ENCODE assay signal across 25 cellular contexts in the genomic region with DNA sequence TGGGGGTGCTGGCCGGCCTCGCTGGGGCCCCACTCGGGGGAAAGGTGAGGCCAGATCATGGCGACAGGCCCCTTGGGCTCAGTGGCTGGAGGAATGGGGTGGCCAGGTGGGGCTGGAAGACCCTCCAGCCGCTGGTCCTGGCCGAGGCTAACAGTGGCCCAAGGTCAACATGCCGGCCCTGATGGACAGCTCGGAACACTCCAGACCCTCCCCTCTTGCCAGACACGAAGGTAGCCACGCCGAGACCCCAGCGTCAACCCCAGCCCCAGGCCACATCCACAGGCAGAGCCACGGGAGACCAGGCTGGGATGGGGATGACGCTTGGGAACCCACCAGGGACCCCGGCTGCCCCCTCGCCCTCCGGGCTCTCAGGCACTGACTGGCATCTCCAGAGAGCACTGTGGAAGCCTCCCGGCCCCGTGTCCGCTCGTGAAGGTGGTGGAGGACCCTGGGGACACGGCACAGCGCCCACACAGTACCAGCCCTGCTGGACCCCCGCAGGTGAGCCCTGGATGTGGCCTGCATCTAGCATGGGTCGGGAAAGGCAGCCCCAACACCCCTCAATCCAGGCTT. TPM values are rescaled to one million over a fixed set of nuclear protein-coding genes. Genes with fewer than 3 reads are reported as not detected.
A peak's percentile ranks its signal among the peaks of the same experiment; 100 is the strongest.
DNase-seq lines count a peak whose midpoint lies in the region; ATAC-seq, FAIRE-seq and TF ChIP-seq lines count a peak whose summit lies in the region.
"Had no signal": no experiment of that assay in that cellular context is flagged by ENCODE, and none has a peak within 500 bp of the region (broad histone marks: within the 10 kb centered on the region; RNA-seq: fewer than 3 reads in every experiment).

No MANE protein-coding gene starts in this region.

- no peaks in the 10 kb centered on the region for H3K27me3 Mint-ChIP-seq in chondrocyte (ENCODE audit: low read depth)

- TF ChIP-seq CTCF in SK-N-SH (IDR thresholded peaks at IDR 0.05) (no peak), chondrocyte (IDR thresholded peaks at IDR 0.05) (no peak), HepG2 (CRISPR knock-in tag; IDR thresholded peaks at IDR 0.05) (no peak), smooth muscle cell (IDR thresholded peaks at IDR 0.05; ENCODE audit: borderline replicate concordance, insufficient read depth, poor library complexity, severe bottlenecking) (no peak), BE2C (IDR thresholded peaks at IDR 0.05; ENCODE audit: low read depth, low read length) (no peak)

- H3K36me3 ChIP-seq in SK-N-SH (replicated peaks in 1 of 2; ENCODE audit: control insufficient read depth in 1 of 2, insufficient read depth in 2 of 2, low read length in 1 of 2) (peaks cover 0 to 1% of the 10 kb centered on the region in 2 experiments), HepG2 (replicated peaks in 1 of 2; ENCODE audit: control insufficient read depth in 1 of 2, insufficient read depth in 2 of 2, low read length in 2 of 2) (no peaks in the 10 kb centered on the region), smooth muscle cell (ENCODE audit: low read depth) (no peaks in the 10 kb centered on the region), BE2C (no peaks in the 10 kb centered on the region)

- no peaks in the 10 kb centered on the region for H3K9me2 ChIP-seq in SK-N-SH

- ATAC-seq in SK-N-SH treated with all-trans-retinoic acid at 6 μM for 48 hours (peak; percentile 8; the same call in 2 of the 3 replicates), HepG2 (peak; percentile 15)

- H3K9me3 ChIP-seq in SK-N-SH (no peaks in the 10 kb centered on the region), HepG2 (ENCODE audit: low read length) (no peaks in the 10 kb centered on the region), smooth muscle cell (replicated peaks; ENCODE audit: low read depth) (no peaks in the 10 kb centered on the region), BE2C (no peaks in the 10 kb centered on the region)

- in situ Hi-C loops in HepG2 (cut with HindIII; ENCODE audit: extremely low pct_ligation_motif_present, low pct_unique_long_range_greater_than_20kb) = no loop called here

- FAIRE-seq in HepG2 (lab: Jason Lieb, UNC) = no peak
- FAIRE-seq: GM18507 had no signal

- no peaks in the 10 kb centered on the region for H4K20me1 ChIP-seq in SK-N-SH (ENCODE audit: insufficient read depth)
- no peaks in the 10 kb centered on the region for H4K20me1 ChIP-seq in HepG2 (ENCODE audit: insufficient read depth, low read length)
- H4K20me1 ChIP-seq in smooth muscle cell (ENCODE audit: low read depth) = peaks cover 23% of the 10 kb centered on the region

- H3K4me3 ChIP-seq in SK-N-SH (ENCODE audit: low read depth in 2 of 2, low read length in 1 of 2) (no peak overlapping the region), HepG2 (replicated peaks in 1 of 3; ENCODE audit: insufficient read depth in 1 of 3, low read depth in 2 of 3, low read length in 3 of 3) (no peak overlapping the region), smooth muscle cell (no peak overlapping the region), BE2C (ENCODE audit: low read depth, low read length) (no peak overlapping the region)

- no peak overlapping the region for H2AFZ ChIP-seq in SK-N-SH (ENCODE audit: low read depth)
- H2AFZ ChIP-seq in HepG2 (ENCODE audit: low read length) = no peak overlapping the region
- no peak overlapping the region for H2AFZ ChIP-seq in smooth muscle cell (ENCODE audit: low read depth)

- no peak overlapping the region for H3K4me3 Mint-ChIP-seq in chondrocyte (ENCODE audit: unreplicated experiment)
- H3K4me3 Mint-ChIP-seq: CD8-positive, alpha-beta memory T cell had no signal

- TF ChIP-seq EP300 in SK-N-SH (IDR thresholded peaks at IDR 0.05; ENCODE audit: borderline replicate concordance in 1 of 2, low read depth in 1 of 2, low read length in 1 of 2) (no peak), HepG2 (IDR thresholded peaks at IDR 0.05; ENCODE audit: low read depth in 2 of 2, low read length in 2 of 2) (no peak), HepG2 (CRISPR knock-in tag; IDR thresholded peaks at IDR 0.05; ENCODE audit: borderline replicate concordance) (no peak)

- H3F3A ChIP-seq in SK-N-SH (replicated peaks; ENCODE audit: insufficient read depth) (no peaks in the 10 kb centered on the region), smooth muscle cell (ENCODE audit: low read depth) (no peaks in the 10 kb centered on the region)

- intact Hi-C loops in HepG2 (cut with micrococcal nuclease; ENCODE audit: unreplicated experiment) = no loop called here

- H3K4me2 ChIP-seq in SK-N-SH (no peak overlapping the region), HepG2 (ENCODE audit: low read depth, low read length) (no peak overlapping the region), smooth muscle cell (peak overlapping the region; percentile 82)
- H3K4me2 ChIP-seq: KMS-11 had no signal

- peaks cover 3% of the 10 kb centered on the region for H3K4me1 Mint-ChIP-seq in chondrocyte (ENCODE audit: low read depth)

- no peak overlapping the region for H3K27ac ChIP-seq in SK-N-SH (ENCODE audit: low read depth in 2 of 2, low read length in 1 of 2)
- no peak overlapping the region for H3K27ac ChIP-seq in HepG2 (ENCODE audit: extremely low read length, insufficient read depth, low read length)
- H3K27ac ChIP-seq in smooth muscle cell (ENCODE audit: low read depth) = no peak overlapping the region
- H3K27ac ChIP-seq: 22Rv1, KMS-11, RWPE1 had no signal

- no peaks in the 10 kb centered on the region for H3K79me2 ChIP-seq in SK-N-SH (ENCODE audit: insufficient read depth)
- no peaks in the 10 kb centered on the region for H3K79me2 ChIP-seq in HepG2 (ENCODE audit: insufficient read depth, low read length)
- no peaks in the 10 kb centered on the region for H3K79me2 ChIP-seq in smooth muscle cell (ENCODE audit: low read depth)

- POLR2A ChIA-PET in SK-N-SH (lab: Yijun Ruan, JAX) = no interaction called here
- POLR2A ChIA-PET in HepG2 (lab: Yijun Ruan, JAX) = no interaction called here

- H3K27me3 ChIP-seq in SK-N-SH (ENCODE audit: insufficient read depth) (no peaks in the 10 kb centered on the region), HepG2 (ENCODE audit: control insufficient read depth in 1 of 2, insufficient read depth in 2 of 2, low read length in 2 of 2) (no peaks in the 10 kb centered on the region), smooth muscle cell (ENCODE audit: low read depth) (no peaks in the 10 kb centered on the region), BE2C (peaks cover 41% of the 10 kb centered on the region)

- no peak overlapping the region for H3K27ac Mint-ChIP-seq in chondrocyte (ENCODE audit: unreplicated experiment)

- CTCF ChIA-PET in SK-N-SH (lab: Yijun Ruan, JAX) (interaction anchor here (1.4 to 3.3 kb wide), 2 partner anchors 37 to 125 kb away, joined by 3 to 19 read pairs; no protein-coding TSS in a partner anchor), HepG2 (lab: Yijun Ruan, JAX; ENCODE audit: low intra/inter-chr PET ratio, low total read pairs) (no interaction called here)

- no CpG with 5 or more reads among the region's 25 CpGs for WGBS in SK-N-SH (ENCODE audit: low lambda C conversion rate)
- WGBS in HepG2 (ENCODE audit: low lambda C conversion rate) = 40% methylated on average over 1 of the region's 25 CpGs
- 82% methylated on average over 25 of the region's 25 CpGs for WGBS in smooth muscle cell (ENCODE audit: low lambda C conversion rate)

- DNase-seq in SK-N-SH (no peak), chondrocyte (ENCODE audit: low spot score) (peak; percentile 91), HepG2 (ENCODE audit: low spot score) (no peak), smooth muscle cell (lab: John Stamatoyannopoulos, UW; ENCODE audit: unreplicated experiment) (no peak), amygdala (lab: John Stamatoyannopoulos, UW) (no peak), BE2C (no peak), amniotic stem cell (lab: John Stamatoyannopoulos, UW) (no peak)
- DNase-seq: ACHN; C1 segment of cervical spinal cord; Calu3; CD8-positive, alpha-beta memory T cell; DMS153; NCI-H1105; NCI-H146; NCI-H2029; NCI-H226; NCI-H524 treated with DMSO at 0.1 percent for 48 hours; NCI-H82; OCI-M1; SHP77 treated with DMSO at 0.1 percent for 48 hours had no signal

- TF ChIP-seq RAD21 in SK-N-SH (IDR thresholded peaks at IDR 0.05; ENCODE audit: low read length) (no peak), HepG2 (CRISPR knock-in tag; IDR thresholded peaks at IDR 0.05) (no peak)

- H3K9ac ChIP-seq in SK-N-SH = no peak overlapping the region
- H3K9ac ChIP-seq in HepG2 (ENCODE audit: insufficient read depth, low read depth, low read length) = no peak overlapping the region
- H3K9ac ChIP-seq in smooth muscle cell (ENCODE audit: low read depth) = no peak overlapping the region
- H3K9ac ChIP-seq: KMS-11 had no signal

- H3K9me3 Mint-ChIP-seq in chondrocyte (ENCODE audit: low read depth) = no peaks in the 10 kb centered on the region
- H3K9me3 Mint-ChIP-seq: CD8-positive, alpha-beta memory T cell had no signal

- H3K4me1 ChIP-seq in SK-N-SH (ENCODE audit: control insufficient read depth in 1 of 2, insufficient read depth in 2 of 2, low read depth in 1 of 2, low read length in 1 of 2) (no peaks in the 10 kb centered on the region; a peak in 1 of 4 replicates), HepG2 (ENCODE audit: insufficient read depth, low read length) (peaks cover 8% of the 10 kb centered on the region), smooth muscle cell (ENCODE audit: low read depth) (peaks cover 9% of the 10 kb centered on the region), BE2C (no peaks in the 10 kb centered on the region)

- BruUV-seq in HepG2 (replicated peaks; lab: Mats Ljungman, UMichigan) = no TSS peak

- H3K36me3 Mint-ChIP-seq in chondrocyte (ENCODE audit: low read depth) = peaks cover 1% of the 10 kb centered on the region
- H3K36me3 Mint-ChIP-seq: CD8-positive, alpha-beta memory T cell had no signal

- TF ChIP-seq POLR2A in HepG2 (IDR thresholded peaks at IDR 0.05; ENCODE audit: insufficient read depth in 1 of 2, low read depth in 2 of 2, low read length in 2 of 2) = no peak

RNA-seq across cellular contexts. Expression of a gene that starts 0.9 kb away (rescaled TPM):
- polyA plus RNA-seq in SK-N-SH (2012; rRNA removed) = 0.59 TPM in 1 of 2 replicates, not detected in the other
- polyA plus RNA-seq in SK-N-SH (2012; cell fraction: cytosol; rRNA removed) = 0.04 and 0.13 TPM in 2 replicates
- 7.6 and 11.1 TPM in 2 replicates for polyA plus RNA-seq in SK-N-SH (2012; cell fraction: nucleus; rRNA removed)
- total RNA-seq in chondrocyte = 1.3 to 2.1 TPM (median 1.7 TPM) in 3 replicates
- total RNA-seq in HepG2 (2016; rRNA removed; fragmentation: Illumina TruSeq; extraction: Trizol) = 0.29 and 0.64 TPM in 2 replicates
- 0.88 and 0.91 TPM in 2 replicates for total RNA-seq in HepG2 (2016; cell fraction: cytosol; rRNA removed; fragmentation: Illumina TruSeq; extraction: Trizol; ENCODE audit: low read depth)
- 1.0 TPM in 1 of 2 replicates, not detected in the other for total RNA-seq in HepG2 (2016; cell fraction: insoluble cytoplasmic fraction; rRNA removed; fragmentation: Illumina TruSeq; extraction: Trizol)
- 0.28 and 0.80 TPM in 2 replicates for total RNA-seq in HepG2 (2016; cell fraction: membrane; rRNA removed; fragmentation: Illumina TruSeq; extraction: Trizol)
- total RNA-seq in HepG2 (2016; cell fraction: nucleus; rRNA removed; fragmentation: Illumina TruSeq; extraction: Trizol) = 0.87 TPM in 1 of 2 replicates, not detected in the other
- polyA plus RNA-seq in HepG2 (2011; rRNA removed) = 0.18 and 0.29 TPM in 2 replicates
- polyA plus RNA-seq in HepG2 (2011; cell fraction: cytosol; rRNA removed) = 0.11 and 0.21 TPM in 2 replicates
- 4.1 and 5.2 TPM in 2 replicates for polyA plus RNA-seq in HepG2 (2011; cell fraction: nucleus; rRNA removed)
- 1.6 and 2.0 TPM in 2 replicates for polyA plus RNA-seq in HepG2 (2012)
- 0.28 and 0.32 TPM in 2 replicates for polyA plus RNA-seq in HepG2 (2016; cell fraction: cytosol; fragmentation: Illumina TruSeq; extraction: Trizol; ENCODE audit: low read depth)
- polyA plus RNA-seq in HepG2 (2016; cell fraction: insoluble cytoplasmic fraction; fragmentation: Illumina TruSeq; extraction: Trizol; ENCODE audit: low read depth) = not detected in 2 replicates
- not detected in 2 replicates for polyA plus RNA-seq in HepG2 (2016; cell fraction: membrane; fragmentation: Illumina TruSeq; extraction: Trizol; ENCODE audit: low read depth)
- polyA plus RNA-seq in HepG2 (2016; cell fraction: nucleus; fragmentation: Illumina TruSeq; extraction: Trizol; ENCODE audit: insufficient read depth, low read depth) = 2.7 and 4.3 TPM in 2 replicates
- polyA minus RNA-seq in HepG2 (2011; rRNA and poly(A)+ RNA removed; ENCODE audit: low replicate concordance) = 0.36 and 0.40 TPM in 2 replicates
- not detected in 2 replicates for polyA minus RNA-seq in HepG2 (2011; cell fraction: cytosol; rRNA and poly(A)+ RNA removed)
- polyA minus RNA-seq in HepG2 (2011; cell fraction: nucleus; rRNA and poly(A)+ RNA removed) = not detected in 2 replicates
- total RNA-seq in smooth muscle cell = 1.8 and 1.9 TPM in 2 replicates
- 5.4 and 12.3 TPM in 2 replicates for polyA plus RNA-seq in smooth muscle cell
- 8.4 TPM for polyA plus RNA-seq in BE2C (2012; ENCODE audit: insufficient read depth, insufficient read length, low read depth)
- polyA plus RNA-seq: CD8-positive, alpha-beta memory T cell had no signal

RNA-seq across cellular contexts. Expression of a gene that starts 15.4 kb away (rescaled TPM):
- polyA plus RNA-seq in SK-N-SH (2012; rRNA removed) (32.0 and 38.8 TPM in 2 replicates), HepG2 (2011; rRNA removed) (3.9 and 5.8 TPM in 2 replicates), smooth muscle cell (33.2 and 39.3 TPM in 2 replicates)
- polyA plus RNA-seq in SK-N-SH (2012; cell fraction: cytosol; rRNA removed) = 28.3 and 34.5 TPM in 2 replicates
- 18.1 and 18.7 TPM in 2 replicates for polyA plus RNA-seq in SK-N-SH (2012; cell fraction: nucleus; rRNA removed)
- total RNA-seq in chondrocyte (37.4 to 39.6 TPM (median 39.6 TPM) in 3 replicates), HepG2 (2016; rRNA removed; fragmentation: Illumina TruSeq; extraction: Trizol) (9.2 and 14.2 TPM in 2 replicates), smooth muscle cell (12.9 and 15.0 TPM in 2 replicates)
- 6.4 and 7.6 TPM in 2 replicates for total RNA-seq in HepG2 (2016; cell fraction: cytosol; rRNA removed; fragmentation: Illumina TruSeq; extraction: Trizol; ENCODE audit: low read depth)
- total RNA-seq in HepG2 (2016; cell fraction: insoluble cytoplasmic fraction; rRNA removed; fragmentation: Illumina TruSeq; extraction: Trizol) = 8.3 and 13.0 TPM in 2 replicates
- total RNA-seq in HepG2 (2016; cell fraction: membrane; rRNA removed; fragmentation: Illumina TruSeq; extraction: Trizol) = 13.3 and 15.5 TPM in 2 replicates
- 9.0 and 10.2 TPM in 2 replicates for total RNA-seq in HepG2 (2016; cell fraction: nucleus; rRNA removed; fragmentation: Illumina TruSeq; extraction: Trizol)
- 6.9 and 8.0 TPM in 2 replicates for polyA plus RNA-seq in HepG2 (2011; cell fraction: cytosol; rRNA removed)
- polyA plus RNA-seq in HepG2 (2011; cell fraction: nucleus; rRNA removed) = 5.4 and 5.5 TPM in 2 replicates
- polyA plus RNA-seq in HepG2 (2012) = 8.3 and 10.4 TPM in 2 replicates
- 7.6 and 8.3 TPM in 2 replicates for polyA plus RNA-seq in HepG2 (2016; cell fraction: cytosol; fragmentation: Illumina TruSeq; extraction: Trizol; ENCODE audit: low read depth)
- 9.7 and 10.2 TPM in 2 replicates for polyA plus RNA-seq in HepG2 (2016; cell fraction: insoluble cytoplasmic fraction; fragmentation: Illumina TruSeq; extraction: Trizol; ENCODE audit: low read depth)
- 12.7 and 13.5 TPM in 2 replicates for polyA plus RNA-seq in HepG2 (2016; cell fraction: membrane; fragmentation: Illumina TruSeq; extraction: Trizol; ENCODE audit: low read depth)
- 13.7 and 17.1 TPM in 2 replicates for polyA plus RNA-seq in HepG2 (2016; cell fraction: nucleus; fragmentation: Illumina TruSeq; extraction: Trizol; ENCODE audit: insufficient read depth, low read depth)
- polyA minus RNA-seq in HepG2 (2011; rRNA and poly(A)+ RNA removed; ENCODE audit: low replicate concordance) = 7.2 and 12.5 TPM in 2 replicates
- polyA minus RNA-seq in HepG2 (2011; cell fraction: cytosol; rRNA and poly(A)+ RNA removed) = 3.8 and 5.0 TPM in 2 replicates
- polyA minus RNA-seq in HepG2 (2011; cell fraction: nucleus; rRNA and poly(A)+ RNA removed) = 7.8 and 8.1 TPM in 2 replicates
- 33.8 TPM for polyA plus RNA-seq in BE2C (2012; ENCODE audit: insufficient read depth, insufficient read length, low read depth)

RNA-seq across cellular contexts. Expression of a gene that starts 15.6 kb away (rescaled TPM):
- polyA plus RNA-seq in SK-N-SH (2012; rRNA removed) (182 and 265 TPM in 2 replicates), HepG2 (2011; rRNA removed) (80.8 and 99.6 TPM in 2 replicates), smooth muscle cell (263 TPM in 2 replicates)
- 160 and 235 TPM in 2 replicates for polyA plus RNA-seq in SK-N-SH (2012; cell fraction: cytosol; rRNA removed)
- polyA plus RNA-seq in SK-N-SH (2012; cell fraction: nucleus; rRNA removed) = 199 and 219 TPM in 2 replicates
- total RNA-seq in chondrocyte (164 to 191 TPM (median 165 TPM) in 3 replicates), HepG2 (2016; rRNA removed; fragmentation: Illumina TruSeq; extraction: Trizol) (45.3 and 107 TPM in 2 replicates), smooth muscle cell (75.0 and 94.9 TPM in 2 replicates)
- total RNA-seq in HepG2 (2016; cell fraction: cytosol; rRNA removed; fragmentation: Illumina TruSeq; extraction: Trizol; ENCODE audit: low read depth) = 39.1 and 57.0 TPM in 2 replicates
- 40.3 and 115 TPM in 2 replicates for total RNA-seq in HepG2 (2016; cell fraction: insoluble cytoplasmic fraction; rRNA removed; fragmentation: Illumina TruSeq; extraction: Trizol)
- 58.4 and 92.5 TPM in 2 replicates for total RNA-seq in HepG2 (2016; cell fraction: membrane; rRNA removed; fragmentation: Illumina TruSeq; extraction: Trizol)
- total RNA-seq in HepG2 (2016; cell fraction: nucleus; rRNA removed; fragmentation: Illumina TruSeq; extraction: Trizol) = 75.1 and 80.9 TPM in 2 replicates
- polyA plus RNA-seq in HepG2 (2011; cell fraction: cytosol; rRNA removed) = 96.4 and 116 TPM in 2 replicates
- 152 and 158 TPM in 2 replicates for polyA plus RNA-seq in HepG2 (2011; cell fraction: nucleus; rRNA removed)
- polyA plus RNA-seq in HepG2 (2012) = 87.3 and 109 TPM in 2 replicates
- polyA plus RNA-seq in HepG2 (2016; cell fraction: cytosol; fragmentation: Illumina TruSeq; extraction: Trizol; ENCODE audit: low read depth) = 40.0 and 62.7 TPM in 2 replicates
- 61.8 and 64.5 TPM in 2 replicates for polyA plus RNA-seq in HepG2 (2016; cell fraction: insoluble cytoplasmic fraction; fragmentation: Illumina TruSeq; extraction: Trizol; ENCODE audit: low read depth)
- 59.1 and 86.8 TPM in 2 replicates for polyA plus RNA-seq in HepG2 (2016; cell fraction: membrane; fragmentation: Illumina TruSeq; extraction: Trizol; ENCODE audit: low read depth)
- 181 and 198 TPM in 2 replicates for polyA plus RNA-seq in HepG2 (2016; cell fraction: nucleus; fragmentation: Illumina TruSeq; extraction: Trizol; ENCODE audit: insufficient read depth, low read depth)
- 30.8 and 94.7 TPM in 2 replicates for polyA minus RNA-seq in HepG2 (2011; rRNA and poly(A)+ RNA removed; ENCODE audit: low replicate concordance)
- 43.9 and 48.3 TPM in 2 replicates for polyA minus RNA-seq in HepG2 (2011; cell fraction: cytosol; rRNA and poly(A)+ RNA removed)
- 48.9 and 53.8 TPM in 2 replicates for polyA minus RNA-seq in HepG2 (2011; cell fraction: nucleus; rRNA and poly(A)+ RNA removed)
- polyA plus RNA-seq in BE2C (2012; ENCODE audit: insufficient read depth, insufficient read length, low read depth) = 404 TPM

RNA-seq across cellular contexts. Expression of a gene that starts 26.2 kb away (rescaled TPM):
- 31.8 and 47.5 TPM in 2 replicates for polyA plus RNA-seq in SK-N-SH (2012; rRNA removed)
- polyA plus RNA-seq in SK-N-SH (2012; cell fraction: cytosol; rRNA removed) = 31.2 and 41.5 TPM in 2 replicates
- 54.6 and 67.6 TPM in 2 replicates for polyA plus RNA-seq in SK-N-SH (2012; cell fraction: nucleus; rRNA removed)
- total RNA-seq in chondrocyte = 49.2 to 57.5 TPM (median 52.0 TPM) in 3 replicates
- 22.1 and 29.4 TPM in 2 replicates for total RNA-seq in HepG2 (2016; rRNA removed; fragmentation: Illumina TruSeq; extraction: Trizol)
- 19.3 and 24.9 TPM in 2 replicates for total RNA-seq in HepG2 (2016; cell fraction: cytosol; rRNA removed; fragmentation: Illumina TruSeq; extraction: Trizol; ENCODE audit: low read depth)
- total RNA-seq in HepG2 (2016; cell fraction: insoluble cytoplasmic fraction; rRNA removed; fragmentation: Illumina TruSeq; extraction: Trizol) = 21.8 and 31.9 TPM in 2 replicates
- 32.2 and 38.5 TPM in 2 replicates for total RNA-seq in HepG2 (2016; cell fraction: membrane; rRNA removed; fragmentation: Illumina TruSeq; extraction: Trizol)
- total RNA-seq in HepG2 (2016; cell fraction: nucleus; rRNA removed; fragmentation: Illumina TruSeq; extraction: Trizol) = 23.9 and 27.0 TPM in 2 replicates
- polyA plus RNA-seq in HepG2 (2011; rRNA removed) = 25.4 and 28.8 TPM in 2 replicates
- 25.8 and 32.1 TPM in 2 replicates for polyA plus RNA-seq in HepG2 (2011; cell fraction: cytosol; rRNA removed)
- 48.5 and 56.3 TPM in 2 replicates for polyA plus RNA-seq in HepG2 (2011; cell fraction: nucleus; rRNA removed)
- polyA plus RNA-seq in HepG2 (2012) = 31.0 and 32.3 TPM in 2 replicates
- polyA plus RNA-seq in HepG2 (2016; cell fraction: cytosol; fragmentation: Illumina TruSeq; extraction: Trizol; ENCODE audit: low read depth) = 26.4 and 36.1 TPM in 2 replicates
- polyA plus RNA-seq in HepG2 (2016; cell fraction: insoluble cytoplasmic fraction; fragmentation: Illumina TruSeq; extraction: Trizol; ENCODE audit: low read depth) = 38.0 and 48.6 TPM in 2 replicates
- polyA plus RNA-seq in HepG2 (2016; cell fraction: membrane; fragmentation: Illumina TruSeq; extraction: Trizol; ENCODE audit: low read depth) = 40.9 and 46.8 TPM in 2 replicates
- polyA plus RNA-seq in HepG2 (2016; cell fraction: nucleus; fragmentation: Illumina TruSeq; extraction: Trizol; ENCODE audit: insufficient read depth, low read depth) = 70.6 and 77.2 TPM in 2 replicates
- 19.8 and 25.0 TPM in 2 replicates for polyA minus RNA-seq in HepG2 (2011; rRNA and poly(A)+ RNA removed; ENCODE audit: low replicate concordance)
- polyA minus RNA-seq in HepG2 (2011; cell fraction: cytosol; rRNA and poly(A)+ RNA removed) = 15.5 and 16.0 TPM in 2 replicates
- 18.6 and 26.4 TPM in 2 replicates for polyA minus RNA-seq in HepG2 (2011; cell fraction: nucleus; rRNA and poly(A)+ RNA removed)
- 20.5 and 30.2 TPM in 2 replicates for total RNA-seq in smooth muscle cell
- polyA plus RNA-seq in smooth muscle cell = 72.9 and 84.0 TPM in 2 replicates
- polyA plus RNA-seq in BE2C (2012; ENCODE audit: insufficient read depth, insufficient read length, low read depth) = 166 TPM

RNA-seq across cellular contexts. Expression of a gene that starts 32.8 kb away (rescaled TPM):
- 2.6 and 2.9 TPM in 2 replicates for polyA plus RNA-seq in SK-N-SH (2012; rRNA removed)
- polyA plus RNA-seq in SK-N-SH (2012; cell fraction: cytosol; rRNA removed) = 0.24 and 0.54 TPM in 2 replicates
- polyA plus RNA-seq in SK-N-SH (2012; cell fraction: nucleus; rRNA removed) = 23.3 and 31.4 TPM in 2 replicates
- total RNA-seq in chondrocyte = 6.6 to 7.4 TPM (median 6.7 TPM) in 3 replicates
- 0.93 and 2.6 TPM in 2 replicates for total RNA-seq in HepG2 (2016; rRNA removed; fragmentation: Illumina TruSeq; extraction: Trizol)
- 1.3 and 1.5 TPM in 2 replicates for total RNA-seq in HepG2 (2016; cell fraction: cytosol; rRNA removed; fragmentation: Illumina TruSeq; extraction: Trizol; ENCODE audit: low read depth)
- total RNA-seq in HepG2 (2016; cell fraction: insoluble cytoplasmic fraction; rRNA removed; fragmentation: Illumina TruSeq; extraction: Trizol) = 0.73 and 3.1 TPM in 2 replicates
- total RNA-seq in HepG2 (2016; cell fraction: membrane; rRNA removed; fragmentation: Illumina TruSeq; extraction: Trizol) = 1.5 and 1.9 TPM in 2 replicates
- 3.1 and 3.8 TPM in 2 replicates for total RNA-seq in HepG2 (2016; cell fraction: nucleus; rRNA removed; fragmentation: Illumina TruSeq; extraction: Trizol)
- polyA plus RNA-seq in HepG2 (2011; rRNA removed) = 2.3 and 4.7 TPM in 2 replicates
- 0.92 and 1.7 TPM in 2 replicates for polyA plus RNA-seq in HepG2 (2011; cell fraction: cytosol; rRNA removed)
- 68.0 and 74.7 TPM in 2 replicates for polyA plus RNA-seq in HepG2 (2011; cell fraction: nucleus; rRNA removed)
- polyA plus RNA-seq in HepG2 (2012) = 1.8 and 2.2 TPM in 2 replicates
- 1.1 and 1.2 TPM in 2 replicates for polyA plus RNA-seq in HepG2 (2016; cell fraction: cytosol; fragmentation: Illumina TruSeq; extraction: Trizol; ENCODE audit: low read depth)
- polyA plus RNA-seq in HepG2 (2016; cell fraction: insoluble cytoplasmic fraction; fragmentation: Illumina TruSeq; extraction: Trizol; ENCODE audit: low read depth) = 0.84 and 1.3 TPM in 2 replicates
- polyA plus RNA-seq in HepG2 (2016; cell fraction: membrane; fragmentation: Illumina TruSeq; extraction: Trizol; ENCODE audit: low read depth) = 0.98 and 1.3 TPM in 2 replicates
- polyA plus RNA-seq in HepG2 (2016; cell fraction: nucleus; fragmentation: Illumina TruSeq; extraction: Trizol; ENCODE audit: insufficient read depth, low read depth) = 12.7 and 13.3 TPM in 2 replicates
- 0.30 and 1.8 TPM in 2 replicates for polyA minus RNA-seq in HepG2 (2011; rRNA and poly(A)+ RNA removed; ENCODE audit: low replicate concordance)
- 0.59 and 1.4 TPM in 2 replicates for polyA minus RNA-seq in HepG2 (2011; cell fraction: cytosol; rRNA and poly(A)+ RNA removed)
- polyA minus RNA-seq in HepG2 (2011; cell fraction: nucleus; rRNA and poly(A)+ RNA removed) = 1.9 and 2.9 TPM in 2 replicates
- 2.0 and 6.7 TPM in 2 replicates for total RNA-seq in smooth muscle cell
- polyA plus RNA-seq in smooth muscle cell = 5.0 and 6.9 TPM in 2 replicates
- 5.7 TPM for polyA plus RNA-seq in BE2C (2012; ENCODE audit: insufficient read depth, insufficient read length, low read depth)
